Comparison of ENCODE assay signal across 9 cellular contexts in genomic region chr2:98460573-98461560, GRCh38. TPM values are rescaled to one million over a fixed set of nuclear protein-coding genes. Genes with fewer than 3 reads are reported as not detected.
DNase-seq lines count a peak whose midpoint lies in the region; ATAC-seq and TF ChIP-seq lines count a peak whose summit lies in the region.
"Had no signal": no experiment of that assay in that cellular context is flagged by ENCODE, and none has a peak within 500 bp of the region (broad histone marks: within the 10 kb centered on the region; RNA-seq: fewer than 3 reads in every experiment).

No MANE protein-coding gene starts in this region.

- TF ChIP-seq POLR2A in uterus (IDR thresholded peaks at IDR 0.05), result no peak

- no peaks in the 10 kb centered on the region for H3K27me3 ChIP-seq in uterus
- H3K27me3 ChIP-seq in hepatocyte, result no peaks in the 10 kb centered on the region

- no peak overlapping the region for H3K4me2 ChIP-seq in hepatocyte

- peaks cover 90 to 93% (median 91%) of the 10 kb centered on the region in 3 donors for H3K4me1 Mint-ChIP-seq in T-cell

- peaks cover 18% of the 10 kb centered on the region for H3K36me3 Mint-ChIP-seq in T-cell

- CTCF ChIA-PET in T-cell (lab: Charles Lee), result interaction anchor here in 1 of 2 donors (1.7 kb wide), 1 partner anchor 14 kb away, joined by 3 read pairs; no protein-coding TSS in a partner anchor

- H3K27ac ChIP-seq in uterus (no peak overlapping the region), hepatocyte (no peak overlapping the region)
- H3K27ac ChIP-seq: thoracic aorta had no signal

- peaks cover 3% of the 10 kb centered on the region for H4K20me1 ChIP-seq in hepatocyte (ENCODE audit: insufficient read depth, poor library complexity, severe bottlenecking)

- H3K4me1 ChIP-seq in uterus (no peaks in the 10 kb centered on the region), hepatocyte (ENCODE audit: insufficient read depth) (peaks cover 2% of the 10 kb centered on the region)

- 96% methylated on average over 14 of the region's 14 CpGs for WGBS in hepatocyte (ENCODE audit: low lambda C conversion rate, missing lambda C conversion rate)

- ATAC-seq in GM18907 (IDR thresholded peaks at IDR 0.05; ENCODE audit: unreplicated experiment) (peak; percentile 64), HG02852 (IDR thresholded peaks at IDR 0.05; ENCODE audit: unreplicated experiment) (peak; percentile 64), T-cell (replicated peaks in 1 of 4) (peak; percentile 14 to 51 (median 16))

- intact Hi-C loops in uterus (cut with DNase I; ENCODE audit: low total_unique reads), result no loop called here

- DNase-seq in T-cell, result peak in 30 of 34 experiments; percentile 37 to 75 (median 61)
- peak; percentile 62 for DNase-seq in effector CD4-positive, alpha-beta T cell
- peak; percentile 17 to 56 (median 37) for DNase-seq in stimulated activated naive CD4-positive, alpha-beta T cell (lab: John Stamatoyannopoulos, UW)
- DNase-seq in uterus, result no peak
- DNase-seq in NCI-H2196 treated with DMSO at 0.1 percent for 48 hours (lab: John Stamatoyannopoulos, UW; ENCODE audit: unreplicated experiment), result no peak
- DNase-seq in hepatocyte (ENCODE audit: low spot score), result no peak

- no peak overlapping the region for H2AFZ ChIP-seq in hepatocyte

- H3K4me3 ChIP-seq in uterus, result no peak overlapping the region
- no peak overlapping the region for H3K4me3 ChIP-seq in hepatocyte
- H3K4me3 ChIP-seq: thoracic aorta had no signal

- H3K79me2 ChIP-seq in hepatocyte, result peaks cover 59% of the 10 kb centered on the region

- no peaks in the 10 kb centered on the region for H3K9me2 ChIP-seq in hepatocyte (replicated peaks; ENCODE audit: insufficient read depth)

- no peaks in the 10 kb centered on the region for H3K27me3 Mint-ChIP-seq in T-cell

- H3K9me3 ChIP-seq in uterus, result no peaks in the 10 kb centered on the region
- H3K9me3 ChIP-seq in hepatocyte (ENCODE audit: low read depth), result no peaks in the 10 kb centered on the region
- H3K9me3 ChIP-seq: thoracic aorta had no signal

- peak overlapping the region; percentile 99 for H3K27ac Mint-ChIP-seq in T-cell

- H3K36me3 ChIP-seq in uterus (no peaks in the 10 kb centered on the region), hepatocyte (replicated peaks; ENCODE audit: insufficient read depth, low read depth) (no peaks in the 10 kb centered on the region)
- H3K36me3 ChIP-seq: thoracic aorta had no signal

- TF ChIP-seq CTCF in uterus (IDR thresholded peaks at IDR 0.05) (no peak), hepatocyte (IDR thresholded peaks at IDR 0.05; ENCODE audit: poor library complexity) (no peak)

- no peaks in the 10 kb centered on the region for H3K9me3 Mint-ChIP-seq in T-cell

- POLR2A ChIA-PET in T-cell (lab: Charles Lee), result interaction anchor here in 1 of 2 donors (0.6 kb wide), 1 partner anchor 32 kb away, joined by 3 read pairs; no protein-coding TSS in a partner anchor

- peak overlapping the region; percentile 49 to 72 (median 67) for H3K4me3 Mint-ChIP-seq in T-cell

RNA-seq across cellular contexts. Expression of gene INPP4A, which starts 16.2 kb away (rescaled TPM):
- total RNA-seq in T-cell (100 to 1,000 TPM; 126 to 153 (median 136) TPM), uterus (10 to 100 TPM in 3 of 4 donors, 1 to 10 TPM in 1; 8.7 to 40.2 (median 35.2) TPM), hepatocyte (9.2 and 13.1 TPM in 2 replicates)
- 6.2 and 7.9 TPM in 2 replicates for polyA plus RNA-seq in hepatocyte

Comparison
In these comparisons a context has a peak if more than half of its experiments do, and no peak if none do; other contexts are left out.
1. DNase-seq: peak in T-cell (30 of 34), effector CD4-positive, alpha-beta T cell (single experiment) and stimulated activated naive CD4-positive, alpha-beta T cell (6 of 6); none in uterus (0 of 2), NCI-H2196 treated with DMSO at 0.1 percent for 48 hours (single experiment) and hepatocyte (single experiment).
2. Peak in every context shown above with its lines, with median percentiles within 50 percentile points of each other: ATAC-seq.